Comparison of ENCODE assay signal across 9 cellular contexts in the genomic region with DNA sequence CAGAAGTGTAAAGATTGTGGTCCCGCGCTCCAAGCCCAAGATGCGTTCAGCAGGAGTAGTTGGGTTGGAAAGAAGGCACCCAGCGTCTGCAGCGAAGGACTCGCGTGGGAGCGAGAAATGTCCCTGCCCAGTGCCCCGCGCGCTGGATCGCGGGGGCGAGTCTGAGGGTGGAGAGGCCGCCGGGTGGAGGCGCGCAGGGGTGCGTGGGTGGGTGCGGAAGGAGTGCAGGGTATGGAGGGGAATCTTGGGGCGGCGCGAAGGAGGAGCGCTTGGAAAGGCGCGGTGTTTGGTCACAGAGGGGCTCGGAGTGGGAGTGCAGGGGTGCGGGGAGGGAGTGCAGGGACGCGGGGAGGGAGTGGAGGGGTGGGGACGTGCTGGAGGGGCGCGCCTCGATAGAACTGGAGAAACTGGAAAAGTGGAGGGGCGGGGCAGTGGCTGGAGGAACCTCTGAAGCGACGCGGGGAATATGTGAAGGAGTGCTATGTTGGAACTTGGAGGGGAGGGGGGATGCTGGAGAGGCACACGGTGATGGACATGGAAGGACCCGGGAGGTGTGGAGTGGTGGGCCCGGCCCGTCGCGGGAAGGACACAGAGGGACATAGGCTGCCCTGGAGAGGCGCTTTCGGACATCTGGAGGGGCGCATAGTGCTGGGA. TPM values are rescaled to one million over a fixed set of nuclear protein-coding genes. Genes with fewer than 3 reads are reported as not detected.
DNase-seq lines count a peak whose midpoint lies in the region; ATAC-seq and TF ChIP-seq lines count a peak whose summit lies in the region.
"Had no signal": no experiment of that assay in that cellular context is flagged by ENCODE, and none has a peak within 500 bp of the region (broad histone marks: within the 10 kb centered on the region; RNA-seq: fewer than 3 reads in every experiment).

No MANE protein-coding gene starts in this region.

- H3K4me1 ChIP-seq in aorta (ENCODE audit: control insufficient read depth in 1 of 2, insufficient read depth in 2 of 2, low read length in 2 of 2): no peaks in the 10 kb centered on the region

- CTCF ChIA-PET in CD4-positive, alpha-beta T cell (lab: Charles Lee): no interaction called here

- no peak overlapping the region for H3K27ac ChIP-seq in aorta (ENCODE audit: low read depth in 1 of 2, low read length in 2 of 2)
- H3K27ac ChIP-seq in CD4-positive, alpha-beta T cell (ENCODE audit: low read depth, low read length): no peak overlapping the region

- intact Hi-C loops in natural killer cell (cut with micrococcal nuclease): no loop called here
- intact Hi-C loops in aorta (cut with DNase I): loop anchor here in 1 of 2 donors (10.0 kb wide), 1 partner anchor 155 kb away; no protein-coding TSS in a partner anchor
- intact Hi-C loops in CD4-positive, alpha-beta T cell (cut with DNase I, micrococcal nuclease): no loop called here

- H3K9me3 ChIP-seq in aorta (ENCODE audit: control insufficient read depth, low read length): no peaks in the 10 kb centered on the region
- no peaks in the 10 kb centered on the region for H3K9me3 ChIP-seq in CD4-positive, alpha-beta T cell (ENCODE audit: control insufficient read depth, low read length)

- H3K4me3 ChIP-seq in epithelial cell of proximal tubule (ENCODE audit: low read depth, low read length): peak overlapping the region; percentile 42
- H3K4me3 ChIP-seq in aorta (ENCODE audit: low read length in 2 of 2): peak overlapping the region in 1 of 2 donors; percentile 58

- WGBS in aorta, 2 donors: 1% methylated on average over 42 to 47 of the region's 47 CpGs

- peaks cover 19 to 29% of the 10 kb centered on the region in 2 donors for H3K27me3 Mint-ChIP-seq in natural killer cell treated with Interleukin-12 subunit alpha and Interleukin-12 subunit beta and Interleukin-15 and Interleukin-18, amount 100 ng/mL, for 72 hours
- H3K27me3 Mint-ChIP-seq in natural killer cell (ENCODE audit: low read depth in 2 of 2): peaks cover 12 to 14% of the 10 kb centered on the region in 2 donors
- no peaks in the 10 kb centered on the region for H3K27me3 Mint-ChIP-seq in mesothelial cell of epicardium (ENCODE audit: low read depth)
- H3K27me3 Mint-ChIP-seq in CD4-positive, alpha-beta T cell: peaks cover 31% of the 10 kb centered on the region

- no peaks in the 10 kb centered on the region for H3K9me3 Mint-ChIP-seq in natural killer cell treated with Interleukin-12 subunit alpha and Interleukin-12 subunit beta and Interleukin-15 and Interleukin-18, amount 100 ng/mL, for 72 hours
- H3K9me3 Mint-ChIP-seq in natural killer cell: no peaks in the 10 kb centered on the region
- H3K9me3 Mint-ChIP-seq in mesothelial cell of epicardium: peaks cover 10% of the 10 kb centered on the region
- peaks cover 3% of the 10 kb centered on the region for H3K9me3 Mint-ChIP-seq in CD4-positive, alpha-beta T cell

- POLR2A ChIA-PET in CD4-positive, alpha-beta T cell (lab: Charles Lee): no interaction called here

- peak; percentile 32 to 38 for ATAC-seq in natural killer cell treated with Interleukin-12 subunit alpha and Interleukin-12 subunit beta and Interleukin-15 and Interleukin-18, amount 100 ng/mL, for 72 hours
- ATAC-seq in natural killer cell: no peak
- ATAC-seq in aorta (ENCODE audit: low FRiP score): peak; percentile 46
- ATAC-seq in CD4-positive, alpha-beta T cell (ENCODE audit: poor library complexity): no peak

- no peak for DNase-seq in natural killer cell treated with Interleukin-12 subunit alpha and Interleukin-12 subunit beta and Interleukin-15 and Interleukin-18, amount 100 ng/mL, for 72 hours (ENCODE audit: low spot score)
- DNase-seq in natural killer cell: no peak
- DNase-seq in epithelial cell of proximal tubule (ENCODE audit: low read depth): no peak
- peak; percentile 34 to 65 for DNase-seq in mesothelial cell of epicardium (ENCODE audit: low spot score in 2 of 2, unreplicated experiment in 2 of 2)
- peak in 1 of 2 donors; percentile 78 for DNase-seq in aorta
- DNase-seq in NCI-H1694 treated with DMSO at 0.1 percent for 48 hours (lab: John Stamatoyannopoulos, UW): no peak
- DNase-seq in CD4-positive, alpha-beta T cell: no peak
- DNase-seq in SKM-1 (lab: John Stamatoyannopoulos, UW; ENCODE audit: unreplicated experiment): no peak
- DNase-seq: NCI-H1436 treated with DMSO at 0.1 percent for 48 hours had no signal

- H3K27me3 ChIP-seq in aorta (ENCODE audit: control insufficient read depth in 1 of 2, insufficient read depth in 2 of 2, low read length in 1 of 2): no peaks in the 10 kb centered on the region
- peaks cover 23% of the 10 kb centered on the region for H3K27me3 ChIP-seq in CD4-positive, alpha-beta T cell (ENCODE audit: control insufficient read depth, insufficient read depth, low read length)

- no peaks in the 10 kb centered on the region for H3K36me3 ChIP-seq in aorta (ENCODE audit: control insufficient read depth in 1 of 2, insufficient read depth in 2 of 2, low read length in 1 of 2)

- TF ChIP-seq CTCF in natural killer cell (IDR thresholded peaks at IDR 0.05) (no peak), epithelial cell of proximal tubule (conservative IDR thresholded peaks at IDR 0.05; ENCODE audit: low read depth, low read length) (no peak), mesothelial cell of epicardium (IDR thresholded peaks at IDR 0.05; ENCODE audit: unreplicated experiment) (no peak)
- no peak for TF ChIP-seq CTCF in CD4-positive, alpha-beta T cell (IDR thresholded peaks at IDR 0.05)

- H3K4me3 Mint-ChIP-seq in natural killer cell treated with Interleukin-12 subunit alpha and Interleukin-12 subunit beta and Interleukin-15 and Interleukin-18, amount 100 ng/mL, for 72 hours: no peak overlapping the region
- H3K4me3 Mint-ChIP-seq in natural killer cell (no peak overlapping the region), mesothelial cell of epicardium (peak overlapping the region; percentile 94)
- H3K4me3 Mint-ChIP-seq in CD4-positive, alpha-beta T cell: no peak overlapping the region

- no peaks in the 10 kb centered on the region for H3K4me1 Mint-ChIP-seq in natural killer cell treated with Interleukin-12 subunit alpha and Interleukin-12 subunit beta and Interleukin-15 and Interleukin-18, amount 100 ng/mL, for 72 hours (ENCODE audit: low read depth in 2 of 2)
- H3K4me1 Mint-ChIP-seq in natural killer cell: no peaks in the 10 kb centered on the region
- peaks cover 21% of the 10 kb centered on the region for H3K4me1 Mint-ChIP-seq in mesothelial cell of epicardium
- no peaks in the 10 kb centered on the region for H3K4me1 Mint-ChIP-seq in CD4-positive, alpha-beta T cell (ENCODE audit: low read depth)

- H3K27ac Mint-ChIP-seq in natural killer cell treated with Interleukin-12 subunit alpha and Interleukin-12 subunit beta and Interleukin-15 and Interleukin-18, amount 100 ng/mL, for 72 hours: no peak overlapping the region
- H3K27ac Mint-ChIP-seq in natural killer cell (no peak overlapping the region), mesothelial cell of epicardium (peak overlapping the region; percentile 88)
- H3K27ac Mint-ChIP-seq in CD4-positive, alpha-beta T cell: no peak overlapping the region

- no peaks in the 10 kb centered on the region for H3K36me3 Mint-ChIP-seq in natural killer cell treated with Interleukin-12 subunit alpha and Interleukin-12 subunit beta and Interleukin-15 and Interleukin-18, amount 100 ng/mL, for 72 hours
- H3K36me3 Mint-ChIP-seq in natural killer cell: no peaks in the 10 kb centered on the region
- no peaks in the 10 kb centered on the region for H3K36me3 Mint-ChIP-seq in mesothelial cell of epicardium
- no peaks in the 10 kb centered on the region for H3K36me3 Mint-ChIP-seq in CD4-positive, alpha-beta T cell (ENCODE audit: low read depth)

RNA-seq across cellular contexts. Expression of a gene that starts 21.1 kb away (rescaled TPM):
- not detected for total RNA-seq in natural killer cell treated with Interleukin-12 subunit alpha and Interleukin-12 subunit beta and Interleukin-15 and Interleukin-18, amount 100 ng/mL, for 72 hours
- not detected for total RNA-seq in natural killer cell
- total RNA-seq in epithelial cell of proximal tubule: not detected in 2 replicates
- total RNA-seq in mesothelial cell of epicardium: 12.1 to 12.9 TPM (median 12.1 TPM) in 3 replicates
- total RNA-seq in aorta: 1 to 10 TPM; 2.6 to 3.6 TPM
- polyA plus RNA-seq in aorta: 1 to 10 TPM; 1.4 to 4.3 TPM
- not detected for total RNA-seq in CD4-positive, alpha-beta T cell

Comparison
In these comparisons a context has a peak if more than half of its experiments do, and no peak if none do; other contexts are left out.
1. ATAC-seq: peak in natural killer cell treated with Interleukin-12 subunit alpha and Interleukin-12 subunit beta and Interleukin-15 and Interleukin-18, amount 100 ng/mL, for 72 hours (2 of 2) and aorta (single experiment); none in natural killer cell (0 of 3) and CD4-positive, alpha-beta T cell (single experiment).
2. DNase-seq: peak in mesothelial cell of epicardium (2 of 2); none in natural killer cell treated with Interleukin-12 subunit alpha and Interleukin-12 subunit beta and Interleukin-15 and Interleukin-18, amount 100 ng/mL, for 72 hours (single experiment), natural killer cell (single experiment), epithelial cell of proximal tubule (single experiment), NCI-H1694 treated with DMSO at 0.1 percent for 48 hours (single experiment), CD4-positive, alpha-beta T cell (0 of 10) and SKM-1 (single experiment).